In genomic region chr17:81509048-81509686, GRCh38 we compare ENCODE assay signal across 8 cellular contexts. TPM values are rescaled to one million over a fixed set of nuclear protein-coding genes. Genes with fewer than 3 reads are reported as not detected.
A peak's percentile ranks its signal among the peaks of the same experiment; 100 is the strongest.
DNase-seq lines count a peak whose midpoint lies in the region; ATAC-seq and TF ChIP-seq lines count a peak whose summit lies in the region.

No MANE protein-coding gene starts in this region.

- peaks cover 8% of the 10 kb centered on the region for H3F3A ChIP-seq in neural cell (ENCODE audit: insufficient read depth, low read length, poor library complexity, severe bottlenecking)

- ATAC-seq in GM21576 (IDR thresholded peaks at IDR 0.05; ENCODE audit: unreplicated experiment) (no peak), HG02885 (IDR thresholded peaks at IDR 0.05; ENCODE audit: poor library complexity, unreplicated experiment) (no peak), GM19455 (IDR thresholded peaks at IDR 0.05; ENCODE audit: unreplicated experiment) (no peak)

- no peaks in the 10 kb centered on the region for H3K9me3 ChIP-seq in neural cell (ENCODE audit: low read length)

- DNase-seq in NCI-H510A treated with DMSO at 0.1 percent for 48 hours (lab: John Stamatoyannopoulos, UW) (peak; percentile 28), NCI-H510A (lab: John Stamatoyannopoulos, UW) (no peak), RWPE1 (ENCODE audit: low spot score) (no peak), ecto neural progenitor cell (ENCODE audit: low spot score) (peak; percentile 52)

- no peaks in the 10 kb centered on the region for H3K9me2 ChIP-seq in neural cell (ENCODE audit: insufficient read depth, low read length)

- H3K27ac ChIP-seq in RWPE1 (peak overlapping the region; percentile 99), neural cell (ENCODE audit: low read length) (peak overlapping the region; percentile 96)

- no peaks in the 10 kb centered on the region for H3K27me3 ChIP-seq in neural cell (ENCODE audit: insufficient read depth, low read depth, low read length)

- H3K79me2 ChIP-seq in neural cell (replicated peaks; ENCODE audit: insufficient read depth, low read length), result peaks cover 60% of the 10 kb centered on the region

- peak overlapping the region; percentile 99 for H3K9ac ChIP-seq in neural cell (ENCODE audit: low read length)

- CTCF ChIA-PET in RWPE1 (lab: Yijun Ruan, JAX), result no interaction called here

- no peak for TF ChIP-seq EP300 in neural cell (conservative IDR thresholded peaks at IDR 0.05; ENCODE audit: poor library complexity, severe bottlenecking)

- TF ChIP-seq CTCF in RWPE1 (conservative IDR thresholded peaks at IDR 0.05; ENCODE audit: low read depth), result no peak
- TF ChIP-seq CTCF in neural cell (IDR thresholded peaks at IDR 0.05; ENCODE audit: poor library complexity, severe bottlenecking), result no peak

- peaks cover 49% of the 10 kb centered on the region for H4K20me1 ChIP-seq in neural cell (ENCODE audit: insufficient read depth)

- peak overlapping the region; percentile 99 for H3K4me3 ChIP-seq in neural cell (ENCODE audit: low read length)

- TF ChIP-seq RAD21 in neural cell (conservative IDR thresholded peaks at IDR 0.05), result no peak

- no peak overlapping the region for H2AFZ ChIP-seq in neural cell (ENCODE audit: low read depth, low read length)

- H3K4me2 ChIP-seq in neural cell (ENCODE audit: low read length), result peak overlapping the region; percentile 97

- H3K36me3 ChIP-seq in neural cell (ENCODE audit: insufficient read depth, low read length), result peaks cover 31% of the 10 kb centered on the region

- POLR2A ChIA-PET in RWPE1 (lab: Yijun Ruan, JAX; ENCODE audit: low non-redundant PET), result interaction anchor here (0.7 kb wide), 1 partner anchor 400 kb away, joined by 3 read pairs; no protein-coding TSS in a partner anchor

TF ChIP-seq in neural cell, 6 proteins besides CTCF, POLR2A, EP300 and RAD21:
- TF ChIP-seq SMC3 (conservative IDR thresholded peaks at IDR 0.05; ENCODE audit: poor library complexity), result no peak
- no peak for TF ChIP-seq TAF1 (IDR thresholded peaks at IDR 0.05; ENCODE audit: low read depth)
- TF ChIP-seq, protein P1, sequence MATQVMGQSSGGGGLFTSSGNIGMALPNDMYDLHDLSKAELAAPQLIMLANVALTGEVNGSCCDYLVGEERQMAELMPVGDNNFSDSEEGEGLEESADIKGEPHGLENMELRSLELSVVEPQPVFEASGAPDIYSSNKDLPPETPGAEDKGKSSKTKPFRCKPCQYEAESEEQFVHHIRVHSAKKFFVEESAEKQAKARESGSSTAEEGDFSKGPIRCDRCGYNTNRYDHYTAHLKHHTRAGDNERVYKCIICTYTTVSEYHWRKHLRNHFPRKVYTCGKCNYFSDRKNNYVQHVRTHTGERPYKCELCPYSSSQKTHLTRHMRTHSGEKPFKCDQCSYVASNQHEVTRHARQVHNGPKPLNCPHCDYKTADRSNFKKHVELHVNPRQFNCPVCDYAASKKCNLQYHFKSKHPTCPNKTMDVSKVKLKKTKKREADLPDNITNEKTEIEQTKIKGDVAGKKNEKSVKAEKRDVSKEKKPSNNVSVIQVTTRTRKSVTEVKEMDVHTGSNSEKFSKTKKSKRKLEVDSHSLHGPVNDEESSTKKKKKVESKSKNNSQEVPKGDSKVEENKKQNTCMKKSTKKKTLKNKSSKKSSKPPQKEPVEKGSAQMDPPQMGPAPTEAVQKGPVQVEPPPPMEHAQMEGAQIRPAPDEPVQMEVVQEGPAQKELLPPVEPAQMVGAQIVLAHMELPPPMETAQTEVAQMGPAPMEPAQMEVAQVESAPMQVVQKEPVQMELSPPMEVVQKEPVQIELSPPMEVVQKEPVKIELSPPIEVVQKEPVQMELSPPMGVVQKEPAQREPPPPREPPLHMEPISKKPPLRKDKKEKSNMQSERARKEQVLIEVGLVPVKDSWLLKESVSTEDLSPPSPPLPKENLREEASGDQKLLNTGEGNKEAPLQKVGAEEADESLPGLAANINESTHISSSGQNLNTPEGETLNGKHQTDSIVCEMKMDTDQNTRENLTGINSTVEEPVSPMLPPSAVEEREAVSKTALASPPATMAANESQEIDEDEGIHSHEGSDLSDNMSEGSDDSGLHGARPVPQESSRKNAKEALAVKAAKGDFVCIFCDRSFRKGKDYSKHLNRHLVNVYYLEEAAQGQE (IDR thresholded peaks at IDR 0.05; ENCODE audit: borderline replicate concordance), result no peak
- TF ChIP-seq EZH2 (IDR thresholded peaks at IDR 0.05; ENCODE audit: borderline replicate concordance, insufficient read depth, low read length, poor library complexity, severe bottlenecking), result no peak
- TF ChIP-seq POLR2AphosphoS5 (IDR thresholded peaks at IDR 0.05), result no peak
- TF ChIP-seq MXI1 (conservative IDR thresholded peaks at IDR 0.05; ENCODE audit: poor library complexity, severe bottlenecking), result no peak
TF ChIP-seq in neural cell: peak in this region for 0.

RNA-seq across cellular contexts. Expression of gene ACTG1, which starts 3.4 kb away (rescaled TPM):
- 8,273 and 9,187 TPM in 2 replicates for polyA plus RNA-seq in neural cell
- polyA minus RNA-seq in neural cell, result 9,577 and 9,692 TPM in 2 replicates

RNA-seq across cellular contexts. Expression of gene FSCN2, which starts 19.0 kb away (rescaled TPM):
- 3.6 and 4.8 TPM in 2 replicates for polyA plus RNA-seq in neural cell
- 7.3 and 9.7 TPM in 2 replicates for polyA minus RNA-seq in neural cell

RNA-seq across cellular contexts. Expression of gene FAAP100, which starts 43.0 kb away (rescaled TPM):
- 56.3 and 61.5 TPM in 2 replicates for polyA plus RNA-seq in neural cell
- polyA minus RNA-seq in neural cell, result 55.7 and 61.8 TPM in 2 replicates

Comparison
In these comparisons a context has a peak if more than half of its experiments do, and no peak if none do; other contexts are left out.
1. DNase-seq: peak in NCI-H510A treated with DMSO at 0.1 percent for 48 hours (single experiment) and ecto neural progenitor cell (single experiment); none in NCI-H510A (single experiment) and RWPE1 (single experiment).